ENCODE assay signal across 28 cellular contexts in genomic region chr10:131093346-131093745, GRCh38.
"Had no signal": no experiment of that assay in that cellular context is flagged by ENCODE, and none has a peak within 500 bp of the region (broad histone marks: within the 10 kb centered on the region; RNA-seq: fewer than 3 reads in every experiment).

No MANE protein-coding gene starts in this region.

- H3K36me3 ChIP-seq: adrenal gland, Peyer's patch, SJSA1 had no signal

- ATAC-seq: activated CD8-positive, alpha-beta T cell treated with anti-CD3 and anti-CD28 coated beads, Interleukin-2, amount 10 ng/mL, durations not matched to agents 7 days and 5 days; SK-N-SH treated with all-trans-retinoic acid at 6 μM for 48 hours; WTC11 had no signal

- H3K27me3 Mint-ChIP-seq: activated naive CD8-positive, alpha-beta T cell treated with anti-CD3 and anti-CD28 coated beads, Interleukin-2, amount 10 ng/mL, durations not matched to agents 7 days and 5 days had no signal

- H3K27ac ChIP-seq: Peyer's patch, SJSA1 had no signal

- H3K36me3 Mint-ChIP-seq: activated naive CD8-positive, alpha-beta T cell treated with anti-CD3 and anti-CD28 coated beads, Interleukin-2, amount 10 ng/mL, durations not matched to agents 7 days and 5 days had no signal

- H3K9me3 ChIP-seq: adrenal gland had no signal

- H3K9me3 Mint-ChIP-seq: activated naive CD8-positive, alpha-beta T cell treated with anti-CD3 and anti-CD28 coated beads, Interleukin-2, amount 10 ng/mL, durations not matched to agents 7 days and 5 days; T-helper 1 cell treated with Interleukin-12 subunit alpha and Interleukin-12 subunit beta and Interleukin-4 antibody, amounts not matched to agents 30 μg/mL and 1 μg/mL, for 36 hours had no signal

- H3K27ac Mint-ChIP-seq: activated CD8-positive, alpha-beta T cell treated with anti-CD3 and anti-CD28 coated beads, Interleukin-2, amount 10 ng/mL, durations not matched to agents 7 days and 5 days; activated naive CD8-positive, alpha-beta T cell treated with anti-CD3 and anti-CD28 coated beads, Interleukin-2, amount 10 ng/mL, durations not matched to agents 7 days and 5 days; T-helper 1 cell treated with Interleukin-12 subunit alpha and Interleukin-12 subunit beta and Interleukin-4 antibody, amounts not matched to agents 30 μg/mL and 1 μg/mL, for 36 hours; WTC11 had no signal

- H3K4me3 ChIP-seq: adrenal gland, Peyer's patch, SJSA1 had no signal

- H3K4me3 Mint-ChIP-seq: activated CD8-positive, alpha-beta T cell treated with anti-CD3 and anti-CD28 coated beads, Interleukin-2, amount 10 ng/mL, durations not matched to agents 7 days and 5 days; activated naive CD8-positive, alpha-beta T cell treated with anti-CD3 and anti-CD28 coated beads, Interleukin-2, amount 10 ng/mL, durations not matched to agents 7 days and 5 days; T-helper 1 cell treated with Interleukin-12 subunit alpha and Interleukin-12 subunit beta and Interleukin-4 antibody, amounts not matched to agents 30 μg/mL and 1 μg/mL, for 36 hours; WTC11 had no signal

- H3K27me3 ChIP-seq: adrenal gland, Peyer's patch, SJSA1 had no signal

- DNase-seq: activated CD4-positive, alpha-beta T cell treated with anti-CD3 and anti-CD28 coated beads for 48 hours; activated CD4-positive, alpha-beta T cell treated with anti-CD3 and anti-CD28 coated beads, Interleukin-2, amount 50 U/mL, for 4 hours; activated CD4-positive, CD25-positive, alpha-beta regulatory T cell treated with anti-CD3 and anti-CD28 coated beads, Interleukin-2, amount 50 U/mL, for 72 hours; activated CD8-positive, alpha-beta memory T cell treated with anti-CD3 and anti-CD28 coated beads, Interleukin-2, amount 50 U/mL, for 48 hours; activated CD8-positive, alpha-beta T cell treated with anti-CD3 and anti-CD28 coated beads, Interleukin-2, amount 10 ng/mL, durations not matched to agents 7 days and 5 days; activated naive CD4-positive, alpha-beta T cell treated with anti-CD3 and anti-CD28 coated beads, Interleukin-2, amount 50 U/mL, for 16 hours; activated naive CD8-positive, alpha-beta T cell treated with anti-CD3 and anti-CD28 coated beads, Interleukin-2, amount 10 ng/mL, durations not matched to agents 7 days and 5 days; activated T-cell treated with anti-CD3 and anti-CD28 coated beads, Interleukin-2, amount 50 U/mL, for 1 hour; aorta; KG1; NCI-H1048; NCI-H146; NCI-H1930; NCI-H2171; NCI-H226; NCI-H510A; NCI-H526 treated with DMSO at 0.1 percent for 48 hours; NCI-H82; NK-92 treated with Interleukin-12 subunit alpha and Interleukin-12 subunit beta, amount 100 ng/mL, for 24 hours; Peyer's patch; SHP77; SW 1271; T-helper 9 cell had no signal

- H3K4me1 ChIP-seq: Peyer's patch, SJSA1 had no signal
